8 cellular contexts compared by ENCODE assay signal in genomic region chr14:72420749-72421452, GRCh38.
DNase-seq lines count a peak whose midpoint lies in the region; ATAC-seq and TF ChIP-seq lines count a peak whose summit lies in the region.

No MANE protein-coding gene starts in this region.

- no peaks in the 10 kb centered on the region for H3K9me3 ChIP-seq in CD8-positive, alpha-beta T cell (ENCODE audit: low read length)
- H3K9me3 ChIP-seq in PC-9 (ENCODE audit: insufficient read depth, low read depth) (no peaks in the 10 kb centered on the region), tibial nerve (no peaks in the 10 kb centered on the region)

- POLR2A ChIA-PET in CD8-positive, alpha-beta T cell (lab: Charles Lee) = no interaction called here
- POLR2A ChIA-PET in PC-9 (lab: Charles Lee; ENCODE audit: unreplicated experiment) = no interaction called here

- no peaks in the 10 kb centered on the region for H3K79me2 ChIP-seq in PC-9 (ENCODE audit: low read depth)

- H3K27me3 ChIP-seq in CD8-positive, alpha-beta T cell (ENCODE audit: insufficient read depth, low read length) = peaks cover 3% of the 10 kb centered on the region
- H3K27me3 ChIP-seq in PC-9 (ENCODE audit: insufficient read depth, low read depth) (peaks cover 39% of the 10 kb centered on the region), tibial nerve (no peaks in the 10 kb centered on the region)

- H3K27me3 Mint-ChIP-seq in CD8-positive, alpha-beta T cell (ENCODE audit: low read depth) = peaks cover 21% of the 10 kb centered on the region

- TF ChIP-seq EP300 in tibial nerve (IDR thresholded peaks at IDR 0.05) = no peak

- no peak for ATAC-seq in CD8-positive, alpha-beta T cell
- no peak for ATAC-seq in omental fat pad (ENCODE audit: low FRiP score)
- ATAC-seq in HG03354 (IDR thresholded peaks at IDR 0.05; ENCODE audit: poor library complexity, severe bottlenecking, unreplicated experiment) = no peak

- no peaks in the 10 kb centered on the region for H3K9me3 Mint-ChIP-seq in CD8-positive, alpha-beta T cell

- peak; percentile 34 to 69 (median 52) for DNase-seq in CD8-positive, alpha-beta T cell
- DNase-seq in HS-27A (ENCODE audit: low read depth) (peak; percentile 39), PC-9 (peak in 1 of 2 experiments; percentile 63), foreskin melanocyte (peak; percentile 26), omental fat pad (ENCODE audit: low spot score) (peak; percentile 82), tibial nerve (ENCODE audit: low spot score in 2 of 2) (peak; percentile 81 to 93)
- DNase-seq in activated T-helper 1 cell treated with anti-CD3 and anti-CD28 coated beads, Interleukin-2, amount 50 U/mL, for 16 hours (ENCODE audit: low read depth in 1 of 2, low spot score in 1 of 2) = peak; percentile 20 to 42

- no peak overlapping the region for H3K4me2 ChIP-seq in PC-9

- CTCF ChIA-PET in CD8-positive, alpha-beta T cell (lab: Charles Lee) = interaction anchor here (1.3 to 2.0 kb wide), 2 partner anchors 11 to 20 kb away, joined by 4 to 9 read pairs; no protein-coding TSS in a partner anchor
- CTCF ChIA-PET in PC-9 (lab: Charles Lee) = no interaction called here

- no peak overlapping the region for H3K27ac ChIP-seq in CD8-positive, alpha-beta T cell (ENCODE audit: low read depth, low read length)
- H3K27ac ChIP-seq in PC-9 = no peak overlapping the region
- H3K27ac ChIP-seq in tibial nerve = no peak overlapping the region

- TF ChIP-seq POLR2A in tibial nerve (IDR thresholded peaks at IDR 0.05) = no peak

- H3K36me3 Mint-ChIP-seq in CD8-positive, alpha-beta T cell = no peaks in the 10 kb centered on the region

- H4K20me1 ChIP-seq in PC-9 (ENCODE audit: insufficient read depth) = no peaks in the 10 kb centered on the region

- no peaks in the 10 kb centered on the region for H3F3A ChIP-seq in PC-9 (ENCODE audit: insufficient read depth, low read depth)

- H3K4me3 ChIP-seq in CD8-positive, alpha-beta T cell (ENCODE audit: low read depth, low read length) = no peak overlapping the region
- H3K4me3 ChIP-seq in PC-9 (no peak overlapping the region), tibial nerve (no peak overlapping the region)

- BruUV-seq in PC-9 (replicated peaks; lab: Mats Ljungman, UMichigan) = no TSS peak

- no peak overlapping the region for H3K4me3 Mint-ChIP-seq in CD8-positive, alpha-beta T cell

- TF ChIP-seq CTCF in CD8-positive, alpha-beta T cell (IDR thresholded peaks at IDR 0.05) = peak; percentile 74
- TF ChIP-seq CTCF in PC-9 (conservative IDR thresholded peaks at IDR 0.05) (peak; percentile 94), omental fat pad (IDR thresholded peaks at IDR 0.05) (peak in 1 of 3 donors; percentile 27), tibial nerve (IDR thresholded peaks at IDR 0.05) (peak; percentile 69 to 83 (median 76))

- H3K4me1 ChIP-seq in CD8-positive, alpha-beta T cell (ENCODE audit: insufficient read depth, low read length) = no peaks in the 10 kb centered on the region
- H3K4me1 ChIP-seq in PC-9 (replicated peaks; ENCODE audit: insufficient read depth) (no peaks in the 10 kb centered on the region), tibial nerve (no peaks in the 10 kb centered on the region)

- no peaks in the 10 kb centered on the region for H3K36me3 ChIP-seq in CD8-positive, alpha-beta T cell (ENCODE audit: insufficient read depth, low read length)
- H3K36me3 ChIP-seq in PC-9 (ENCODE audit: low read depth) (no peaks in the 10 kb centered on the region), tibial nerve (no peaks in the 10 kb centered on the region)

- H3K27ac Mint-ChIP-seq in CD8-positive, alpha-beta T cell = no peak overlapping the region

- H3K9me2 ChIP-seq in PC-9 (ENCODE audit: insufficient read depth) = no peaks in the 10 kb centered on the region

- WGBS in tibial nerve, 2 donors = 24 to 28% methylated on average over 16 of the region's 16 CpGs

- H3K4me1 Mint-ChIP-seq in CD8-positive, alpha-beta T cell (ENCODE audit: low read depth) = peaks cover 3% of the 10 kb centered on the region

- no peak overlapping the region for H2AFZ ChIP-seq in PC-9

- intact Hi-C loops in CD8-positive, alpha-beta T cell (cut with DNase I, micrococcal nuclease) = loop anchor here in 1 of 2 experiments (2.0 kb wide), 1 partner anchor 1278 kb away; no protein-coding TSS in a partner anchor
- intact Hi-C loops in PC-9 (cut with micrococcal nuclease; ENCODE audit: unreplicated experiment) = no loop called here
